8 cellular contexts compared by ENCODE assay signal in genomic region chr15:58749532-58750337, GRCh38. TPM values are rescaled to one million over a fixed set of nuclear protein-coding genes. Genes with fewer than 3 reads are reported as not detected.
DNase-seq lines count a peak whose midpoint lies in the region; ATAC-seq and TF ChIP-seq lines count a peak whose summit lies in the region.

A gene with protein sequence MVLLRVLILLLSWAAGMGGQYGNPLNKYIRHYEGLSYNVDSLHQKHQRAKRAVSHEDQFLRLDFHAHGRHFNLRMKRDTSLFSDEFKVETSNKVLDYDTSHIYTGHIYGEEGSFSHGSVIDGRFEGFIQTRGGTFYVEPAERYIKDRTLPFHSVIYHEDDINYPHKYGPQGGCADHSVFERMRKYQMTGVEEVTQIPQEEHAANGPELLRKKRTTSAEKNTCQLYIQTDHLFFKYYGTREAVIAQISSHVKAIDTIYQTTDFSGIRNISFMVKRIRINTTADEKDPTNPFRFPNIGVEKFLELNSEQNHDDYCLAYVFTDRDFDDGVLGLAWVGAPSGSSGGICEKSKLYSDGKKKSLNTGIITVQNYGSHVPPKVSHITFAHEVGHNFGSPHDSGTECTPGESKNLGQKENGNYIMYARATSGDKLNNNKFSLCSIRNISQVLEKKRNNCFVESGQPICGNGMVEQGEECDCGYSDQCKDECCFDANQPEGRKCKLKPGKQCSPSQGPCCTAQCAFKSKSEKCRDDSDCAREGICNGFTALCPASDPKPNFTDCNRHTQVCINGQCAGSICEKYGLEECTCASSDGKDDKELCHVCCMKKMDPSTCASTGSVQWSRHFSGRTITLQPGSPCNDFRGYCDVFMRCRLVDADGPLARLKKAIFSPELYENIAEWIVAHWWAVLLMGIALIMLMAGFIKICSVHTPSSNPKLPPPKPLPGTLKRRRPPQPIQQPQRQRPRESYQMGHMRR (minus strand): TSS chr15:58749707. CDS start chr15:58749534, 173 bp downstream.

- no peak for TF ChIP-seq CTCF in AG10803 (conservative IDR thresholded peaks at IDR 0.05; ENCODE audit: low read length)
- TF ChIP-seq CTCF in kidney epithelial cell (IDR thresholded peaks at IDR 0.05; ENCODE audit: insufficient read depth, low read length, poor library complexity, severe bottlenecking), result no peak

- no peaks in the 10 kb centered on the region for H3K27me3 ChIP-seq in kidney epithelial cell (ENCODE audit: control insufficient read depth, insufficient read depth, low read length)

- H3K4me3 ChIP-seq in AG10803 (ENCODE audit: low read length), result peak within 1 kb of the TSS; percentile 87
- H3K4me3 ChIP-seq in kidney epithelial cell (ENCODE audit: low read depth, low read length), result peak within 1 kb of the TSS; percentile 97

- peak; percentile 99 for DNase-seq in AG10803 (ENCODE audit: low read depth)
- peak; percentile 91 for DNase-seq in NCI-H510A (lab: John Stamatoyannopoulos, UW)
- DNase-seq in activated CD4-positive, alpha-beta T cell treated with anti-CD3 and anti-CD28 coated beads for 1 hour, result peak; percentile 98
- DNase-seq in cerebellum (ENCODE audit: low spot score), result peak; percentile 100
- peak; percentile 91 for DNase-seq in kidney epithelial cell (ENCODE audit: low read depth)
- peak; percentile 98 for DNase-seq in stimulated activated CD4-positive, alpha-beta T cell treated with anti-CD3 and anti-CD28 coated beads, Interleukin-15, amount 100 ng/mL, for 48 hours (ENCODE audit: low read depth in 2 of 2)

- ATAC-seq in GM19043 (IDR thresholded peaks at IDR 0.05; ENCODE audit: low read depth, unreplicated experiment) (peak; percentile 73), HG03378 (IDR thresholded peaks at IDR 0.05; ENCODE audit: unreplicated experiment) (peak; percentile 70)

- no peaks in the 10 kb centered on the region for H3K36me3 ChIP-seq in kidney epithelial cell (ENCODE audit: control insufficient read depth, insufficient read depth, low read length)

RNA-seq across cellular contexts. Expression of the gene that starts here (rescaled TPM):
- total RNA-seq in cerebellum, result 76.9 TPM
- 125 and 128 TPM in 2 replicates for total RNA-seq in kidney epithelial cell

Comparison
In these comparisons a context has a peak if more than half of its experiments do, and no peak if none do; other contexts are left out.
1. Peak in every context shown above with its lines: DNase-seq, ATAC-seq and H3K4me3 ChIP-seq.